In the genomic region with DNA sequence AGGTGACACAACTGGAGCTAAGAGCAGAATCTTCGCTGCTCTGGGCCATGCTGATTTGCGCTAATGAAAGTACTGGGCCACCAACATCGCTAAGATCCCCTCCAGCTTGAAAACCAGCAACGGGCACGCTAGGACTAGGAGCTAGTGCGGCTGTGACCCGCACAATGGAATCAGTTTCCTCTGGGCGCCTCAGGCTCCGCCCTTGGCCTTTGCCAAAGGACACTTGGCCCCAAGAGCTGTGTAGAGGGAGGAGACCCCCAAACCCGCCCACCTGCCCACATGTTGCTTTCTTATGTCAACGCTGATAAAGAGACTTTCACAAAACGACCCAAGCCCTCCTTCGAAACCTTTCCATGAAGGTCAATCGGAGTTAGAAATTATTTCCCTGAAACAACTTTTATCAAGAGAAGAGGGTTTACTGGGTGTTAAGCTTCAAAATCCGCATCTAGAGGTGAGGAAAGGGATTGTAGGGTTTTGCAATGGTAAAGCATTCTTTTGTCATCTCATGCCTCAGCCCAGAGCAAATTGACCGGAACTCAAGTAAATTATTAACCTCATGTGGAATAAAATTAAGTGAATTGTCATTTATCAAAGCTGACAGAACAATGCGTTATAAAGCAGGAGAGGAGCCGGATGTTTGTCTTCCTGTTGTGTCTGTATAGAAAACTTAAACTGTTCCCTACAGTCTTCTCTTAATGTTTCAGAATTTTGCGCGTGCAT, we compare ENCODE assay signal across 18 cellular contexts. TPM values are rescaled to one million over a fixed set of nuclear protein-coding genes. Genes with fewer than 3 reads are reported as not detected.
DNase-seq lines count a peak whose midpoint lies in the region; FAIRE-seq and TF ChIP-seq lines count a peak whose summit lies in the region.
"Had no signal": no experiment of that assay in that cellular context is flagged by ENCODE, and none has a peak within 500 bp of the region (broad histone marks: within the 10 kb centered on the region; RNA-seq: fewer than 3 reads in every experiment).

No MANE protein-coding gene starts in this region.

- TF ChIP-seq CTCF in kidney epithelial cell (IDR thresholded peaks at IDR 0.05; ENCODE audit: insufficient read depth, low read length, poor library complexity, severe bottlenecking): no peak
- TF ChIP-seq CTCF in kidney (IDR thresholded peaks at IDR 0.05; ENCODE audit: borderline replicate concordance, extremely low read depth, insufficient read depth): no peak

- FAIRE-seq in RCC 7860 (lab: Jason Lieb, UNC): peak; percentile 34
- FAIRE-seq in kidney (lab: Jason Lieb, UNC): no peak
- FAIRE-seq: GM12891, GM19239 had no signal

- H3K27me3 ChIP-seq in kidney epithelial cell (ENCODE audit: control insufficient read depth, insufficient read depth, low read length): no peaks in the 10 kb centered on the region

- intact Hi-C loops in kidney (cut with DNase I): no loop called here

- no peaks in the 10 kb centered on the region for H3K4me1 ChIP-seq in kidney (ENCODE audit: control insufficient read depth in 1 of 2, insufficient read depth in 1 of 2, low read depth in 1 of 2, low read length in 2 of 2)

- H3K4me3 ChIP-seq in kidney epithelial cell (ENCODE audit: low read depth, low read length): no peak overlapping the region
- H3K4me3 ChIP-seq in kidney (ENCODE audit: low read length in 2 of 2): no peak overlapping the region
- H3K4me3 ChIP-seq: MG63 had no signal

- H3K36me3 ChIP-seq in kidney epithelial cell (ENCODE audit: control insufficient read depth, insufficient read depth, low read length) (no peaks in the 10 kb centered on the region), kidney (ENCODE audit: control insufficient read depth in 1 of 2, insufficient read depth in 2 of 2, low read length in 2 of 2) (no peaks in the 10 kb centered on the region)
- H3K36me3 ChIP-seq: MG63 had no signal

- H3K27ac ChIP-seq in kidney (ENCODE audit: low read depth in 2 of 2, low read length in 2 of 2): no peak overlapping the region

- peak in 2 of 3 experiments; percentile 25 to 67 for DNase-seq in NCI-H1417 (lab: John Stamatoyannopoulos, UW)
- no peak for DNase-seq in NCI-H1417 treated with DMSO at 0.1 percent for 48 hours (lab: John Stamatoyannopoulos, UW)
- no peak for DNase-seq in RCC 7860 (ENCODE audit: low spot score)
- peak; percentile 43 for DNase-seq in kidney epithelial cell (ENCODE audit: low read depth)
- peak; percentile 92 for DNase-seq in renal cortical epithelial cell (ENCODE audit: low read depth)
- no peak for DNase-seq in cerebellum (ENCODE audit: low spot score)
- DNase-seq in NK-92 (lab: John Stamatoyannopoulos, UW; ENCODE audit: unreplicated experiment): no peak
- no peak for DNase-seq in kidney
- DNase-seq: 8988T, C1 segment of cervical spinal cord, MG63, NCI-H1092 treated with DMSO at 0.1 percent for 48 hours, NCI-H1930, NCI-H524 treated with DMSO at 0.1 percent for 48 hours, SHP77 had no signal

- H3K9me3 ChIP-seq in kidney (ENCODE audit: control insufficient read depth in 1 of 2, low read length in 2 of 2): no peaks in the 10 kb centered on the region
- H3K9me3 ChIP-seq: MG63 had no signal

- no peak overlapping the region for H3K9ac ChIP-seq in kidney (ENCODE audit: low read length in 2 of 2)

RNA-seq across cellular contexts. Expression of gene ABCB5, which starts 9.4 kb away (rescaled TPM):
- total RNA-seq in kidney epithelial cell: 0.17 TPM in 1 of 2 replicates, not detected in the other
- 0.10 TPM in 1 of 2 replicates, not detected in the other for total RNA-seq in renal cortical epithelial cell
- not detected for total RNA-seq in cerebellum
- 0.13 TPM for total RNA-seq in kidney
- not detected for polyA plus RNA-seq in kidney (ENCODE audit: insufficient read depth, low read depth, low replicate concordance)
- total RNA-seq: G401 had no signal

Comparison
In these comparisons a context has a peak if more than half of its experiments do, and no peak if none do; other contexts are left out.
1. DNase-seq: peak in NCI-H1417 (2 of 3), kidney epithelial cell (single experiment) and renal cortical epithelial cell (single experiment); none in NCI-H1417 treated with DMSO at 0.1 percent for 48 hours (single experiment), RCC 7860 (single experiment), cerebellum (single experiment), NK-92 (single experiment) and kidney (single experiment).